In the genomic region with DNA sequence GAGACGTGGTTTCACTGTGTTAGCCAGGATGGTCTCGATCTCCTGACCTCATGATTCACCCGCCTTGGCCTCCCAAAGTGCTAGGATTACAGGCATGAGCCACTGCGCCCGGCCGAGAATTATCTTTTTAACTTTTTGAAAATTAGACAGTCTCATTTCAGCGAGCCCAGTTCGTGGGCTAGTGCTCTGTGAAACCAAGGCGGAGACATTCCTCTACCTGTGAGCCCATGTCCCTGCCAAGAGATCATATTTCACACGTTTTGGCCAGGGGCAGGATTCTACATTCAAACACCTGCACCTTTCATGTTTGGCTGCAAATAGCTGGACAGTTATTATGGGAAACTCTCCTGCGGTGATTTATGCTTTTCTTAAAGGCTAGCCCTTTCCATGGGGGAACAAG, we compare ENCODE assay signal across 1 cellular context.
TF ChIP-seq lines count a peak whose summit lies in the region.

No MANE protein-coding gene starts in this region.

TF ChIP-seq in HCT116, 20 proteins besides CTCF, POLR2A, EP300 and RAD21 (continued from another document):
- TF ChIP-seq, protein P1, sequence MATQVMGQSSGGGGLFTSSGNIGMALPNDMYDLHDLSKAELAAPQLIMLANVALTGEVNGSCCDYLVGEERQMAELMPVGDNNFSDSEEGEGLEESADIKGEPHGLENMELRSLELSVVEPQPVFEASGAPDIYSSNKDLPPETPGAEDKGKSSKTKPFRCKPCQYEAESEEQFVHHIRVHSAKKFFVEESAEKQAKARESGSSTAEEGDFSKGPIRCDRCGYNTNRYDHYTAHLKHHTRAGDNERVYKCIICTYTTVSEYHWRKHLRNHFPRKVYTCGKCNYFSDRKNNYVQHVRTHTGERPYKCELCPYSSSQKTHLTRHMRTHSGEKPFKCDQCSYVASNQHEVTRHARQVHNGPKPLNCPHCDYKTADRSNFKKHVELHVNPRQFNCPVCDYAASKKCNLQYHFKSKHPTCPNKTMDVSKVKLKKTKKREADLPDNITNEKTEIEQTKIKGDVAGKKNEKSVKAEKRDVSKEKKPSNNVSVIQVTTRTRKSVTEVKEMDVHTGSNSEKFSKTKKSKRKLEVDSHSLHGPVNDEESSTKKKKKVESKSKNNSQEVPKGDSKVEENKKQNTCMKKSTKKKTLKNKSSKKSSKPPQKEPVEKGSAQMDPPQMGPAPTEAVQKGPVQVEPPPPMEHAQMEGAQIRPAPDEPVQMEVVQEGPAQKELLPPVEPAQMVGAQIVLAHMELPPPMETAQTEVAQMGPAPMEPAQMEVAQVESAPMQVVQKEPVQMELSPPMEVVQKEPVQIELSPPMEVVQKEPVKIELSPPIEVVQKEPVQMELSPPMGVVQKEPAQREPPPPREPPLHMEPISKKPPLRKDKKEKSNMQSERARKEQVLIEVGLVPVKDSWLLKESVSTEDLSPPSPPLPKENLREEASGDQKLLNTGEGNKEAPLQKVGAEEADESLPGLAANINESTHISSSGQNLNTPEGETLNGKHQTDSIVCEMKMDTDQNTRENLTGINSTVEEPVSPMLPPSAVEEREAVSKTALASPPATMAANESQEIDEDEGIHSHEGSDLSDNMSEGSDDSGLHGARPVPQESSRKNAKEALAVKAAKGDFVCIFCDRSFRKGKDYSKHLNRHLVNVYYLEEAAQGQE (IDR thresholded peaks at IDR 0.05; ENCODE audit: low read depth): no peak
- TF ChIP-seq TCF7L2 (IDR thresholded peaks at IDR 0.05; ENCODE audit: borderline replicate concordance, extremely low read depth, insufficient read depth, insufficient read length) (peak; percentile 92), EZH2 (IDR thresholded peaks at IDR 0.05) (no peak), SP1 (IDR thresholded peaks at IDR 0.05; ENCODE audit: low read depth) (peak; percentile 69), SRF (IDR thresholded peaks at IDR 0.05; ENCODE audit: low read depth) (no peak), SIN3A (IDR thresholded peaks at IDR 0.05; ENCODE audit: low read depth) (no peak), ZFX (IDR thresholded peaks at IDR 0.05) (no peak), JUND (IDR thresholded peaks at IDR 0.05) (no peak; the same call in 1 of the 2 replicates), CBX3 (IDR thresholded peaks at IDR 0.05; ENCODE audit: low read depth) (peak; percentile 54), EZH2phosphoT487 (IDR thresholded peaks at IDR 0.05; ENCODE audit: borderline replicate concordance) (no peak), CEBPB (IDR thresholded peaks at IDR 0.05; ENCODE audit: low read depth) (no peak), POLR2AphosphoS5 (IDR thresholded peaks at IDR 0.05; ENCODE audit: low read depth, low read length) (0 out of 2 replicates have a peak, but pooled peaks have one; percentile 15)
- TF ChIP-seq, protein P2, sequence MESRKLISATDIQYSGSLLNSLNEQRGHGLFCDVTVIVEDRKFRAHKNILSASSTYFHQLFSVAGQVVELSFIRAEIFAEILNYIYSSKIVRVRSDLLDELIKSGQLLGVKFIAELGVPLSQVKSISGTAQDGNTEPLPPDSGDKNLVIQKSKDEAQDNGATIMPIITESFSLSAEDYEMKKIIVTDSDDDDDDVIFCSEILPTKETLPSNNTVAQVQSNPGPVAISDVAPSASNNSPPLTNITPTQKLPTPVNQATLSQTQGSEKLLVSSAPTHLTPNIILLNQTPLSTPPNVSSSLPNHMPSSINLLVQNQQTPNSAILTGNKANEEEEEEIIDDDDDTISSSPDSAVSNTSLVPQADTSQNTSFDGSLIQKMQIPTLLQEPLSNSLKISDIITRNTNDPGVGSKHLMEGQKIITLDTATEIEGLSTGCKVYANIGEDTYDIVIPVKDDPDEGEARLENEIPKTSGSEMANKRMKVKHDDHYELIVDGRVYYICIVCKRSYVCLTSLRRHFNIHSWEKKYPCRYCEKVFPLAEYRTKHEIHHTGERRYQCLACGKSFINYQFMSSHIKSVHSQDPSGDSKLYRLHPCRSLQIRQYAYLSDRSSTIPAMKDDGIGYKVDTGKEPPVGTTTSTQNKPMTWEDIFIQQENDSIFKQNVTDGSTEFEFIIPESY (IDR thresholded peaks at IDR 0.05; ENCODE audit: extremely low read depth, insufficient replicate concordance, low read length): no peak
- TF ChIP-seq, protein P3, sequence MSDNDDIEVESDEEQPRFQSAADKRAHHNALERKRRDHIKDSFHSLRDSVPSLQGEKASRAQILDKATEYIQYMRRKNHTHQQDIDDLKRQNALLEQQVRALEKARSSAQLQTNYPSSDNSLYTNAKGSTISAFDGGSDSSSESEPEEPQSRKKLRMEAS (IDR thresholded peaks at IDR 0.05): peak; percentile 51; the same call in 1 of the 2 replicates
